9 cellular contexts compared by ENCODE assay signal in the genomic region with DNA sequence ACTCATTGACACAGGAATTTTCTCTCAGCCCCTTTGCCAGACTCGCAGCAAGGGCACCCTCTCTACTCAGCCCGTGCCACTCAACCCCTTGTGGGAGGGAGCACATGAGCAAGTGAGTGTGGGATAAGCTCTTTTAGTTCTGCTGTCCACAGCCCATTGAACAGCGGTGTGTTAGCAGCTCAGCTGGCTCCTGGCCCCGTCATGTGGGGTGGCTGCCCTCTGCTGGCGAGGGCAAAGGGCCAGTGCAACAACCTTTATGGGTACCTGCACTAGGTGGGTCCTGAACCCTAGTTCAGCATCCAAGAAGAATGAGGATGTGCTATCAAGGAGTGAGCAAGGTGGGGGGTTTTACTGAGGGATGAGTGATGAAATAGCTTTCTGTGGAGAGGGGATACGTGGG.
DNase-seq lines count a peak whose midpoint lies in the region; ATAC-seq and TF ChIP-seq lines count a peak whose summit lies in the region.
"Had no signal": no experiment of that assay in that cellular context is flagged by ENCODE, and none has a peak within 500 bp of the region (broad histone marks: within the 10 kb centered on the region; RNA-seq: fewer than 3 reads in every experiment).

No MANE protein-coding gene starts in this region.

- H3K27ac ChIP-seq in MM.1S (ENCODE audit: low read length) (no peak overlapping the region), hepatocyte (no peak overlapping the region)
- H3K27ac ChIP-seq: SK-N-MC had no signal

- H3K4me2 ChIP-seq in MM.1S (ENCODE audit: low read depth, low read length) (no peak overlapping the region), hepatocyte (no peak overlapping the region)

- no peaks in the 10 kb centered on the region for H3K4me1 ChIP-seq in MM.1S (ENCODE audit: low read length)
- H3K4me1 ChIP-seq in hepatocyte (ENCODE audit: insufficient read depth): no peaks in the 10 kb centered on the region

- no peaks in the 10 kb centered on the region for H3K36me3 ChIP-seq in GM06990 (ENCODE audit: control insufficient read depth, insufficient read depth, low read length)
- H3K36me3 ChIP-seq in MM.1S (replicated peaks; ENCODE audit: insufficient read depth, low read length): no peaks in the 10 kb centered on the region
- H3K36me3 ChIP-seq in hepatocyte (replicated peaks; ENCODE audit: insufficient read depth, low read depth): no peaks in the 10 kb centered on the region

- peaks cover 9% of the 10 kb centered on the region for H3K4me1 Mint-ChIP-seq in stimulated activated naive CD8-positive, alpha-beta T cell treated with anti-CD3 and anti-CD28 coated beads, Interleukin-15, amount 100 ng/mL, for 72 hours

- peak; percentile 16 for DNase-seq in GM06990 (ENCODE audit: extremely low read depth, insufficient read length)
- DNase-seq in MM.1S: peak; percentile 43
- peak in 2 of 3 experiments; percentile 0 to 7 for DNase-seq in activated CD8-positive, alpha-beta memory T cell treated with anti-CD3 and anti-CD28 coated beads for 48 hours (ENCODE audit: low read depth in 2 of 3, low spot score in 2 of 3)
- DNase-seq in hepatocyte (ENCODE audit: low spot score): peak; percentile 48
- peak; percentile 13 to 40 for DNase-seq in stimulated activated naive CD8-positive, alpha-beta T cell treated with anti-CD3 and anti-CD28 coated beads, Interleukin-15, amount 100 ng/mL, for 72 hours

- H3K27ac Mint-ChIP-seq in stimulated activated naive CD8-positive, alpha-beta T cell treated with anti-CD3 and anti-CD28 coated beads, Interleukin-15, amount 100 ng/mL, for 72 hours: no peak overlapping the region

- no peak overlapping the region for H2AFZ ChIP-seq in MM.1S (ENCODE audit: low read length)
- no peak overlapping the region for H2AFZ ChIP-seq in hepatocyte

- H3K9ac ChIP-seq in MM.1S (ENCODE audit: low read length): no peak overlapping the region

- peak; percentile 62 for ATAC-seq in stimulated activated naive CD8-positive, alpha-beta T cell treated with anti-CD3 and anti-CD28 coated beads, Interleukin-15, amount 100 ng/mL, for 72 hours
- ATAC-seq in HG02970 (IDR thresholded peaks at IDR 0.05; ENCODE audit: low FRiP score, unreplicated experiment) (no peak), GM18870 (IDR thresholded peaks at IDR 0.05; ENCODE audit: unreplicated experiment) (no peak), GM19452 (IDR thresholded peaks at IDR 0.05; ENCODE audit: unreplicated experiment) (no peak)

- no peaks in the 10 kb centered on the region for H3K9me3 Mint-ChIP-seq in stimulated activated naive CD8-positive, alpha-beta T cell treated with anti-CD3 and anti-CD28 coated beads, Interleukin-15, amount 100 ng/mL, for 72 hours

- H3K27me3 Mint-ChIP-seq in stimulated activated naive CD8-positive, alpha-beta T cell treated with anti-CD3 and anti-CD28 coated beads, Interleukin-15, amount 100 ng/mL, for 72 hours: no peaks in the 10 kb centered on the region

- H3K79me2 ChIP-seq in MM.1S (ENCODE audit: low read length): no peaks in the 10 kb centered on the region
- H3K79me2 ChIP-seq in hepatocyte: no peaks in the 10 kb centered on the region

- H3K4me3 Mint-ChIP-seq in stimulated activated naive CD8-positive, alpha-beta T cell treated with anti-CD3 and anti-CD28 coated beads, Interleukin-15, amount 100 ng/mL, for 72 hours: no peak overlapping the region

- WGBS in hepatocyte (ENCODE audit: low lambda C conversion rate, missing lambda C conversion rate): 32% methylated on average over 6 of the region's 6 CpGs

- H4K20me1 ChIP-seq in MM.1S (ENCODE audit: insufficient read depth, low read length): no peaks in the 10 kb centered on the region
- no peaks in the 10 kb centered on the region for H4K20me1 ChIP-seq in hepatocyte (ENCODE audit: insufficient read depth, poor library complexity, severe bottlenecking)

- no peaks in the 10 kb centered on the region for H3K9me3 ChIP-seq in MM.1S (replicated peaks; ENCODE audit: insufficient read depth, low read length)
- no peaks in the 10 kb centered on the region for H3K9me3 ChIP-seq in hepatocyte (ENCODE audit: low read depth)

- no peaks in the 10 kb centered on the region for H3F3A ChIP-seq in MM.1S (ENCODE audit: insufficient read depth, low read length)

- H3K9me2 ChIP-seq in MM.1S (replicated peaks; ENCODE audit: insufficient read depth, low read length): no peaks in the 10 kb centered on the region
- H3K9me2 ChIP-seq in hepatocyte (replicated peaks; ENCODE audit: insufficient read depth): no peaks in the 10 kb centered on the region

- no peaks in the 10 kb centered on the region for H3K27me3 ChIP-seq in GM06990 (replicated peaks; ENCODE audit: control insufficient read depth, insufficient read depth, low read length)
- H3K27me3 ChIP-seq in MM.1S (replicated peaks; ENCODE audit: insufficient read depth, low read length): no peaks in the 10 kb centered on the region
- no peaks in the 10 kb centered on the region for H3K27me3 ChIP-seq in hepatocyte

- H3K4me3 ChIP-seq in GM06990 (replicated peaks; ENCODE audit: low read depth, low read length) (no peak overlapping the region), MM.1S (ENCODE audit: low read length) (no peak overlapping the region), hepatocyte (no peak overlapping the region)
- H3K4me3 ChIP-seq: SK-N-MC had no signal

- TF ChIP-seq CTCF in GM06990 (IDR thresholded peaks at IDR 0.05; ENCODE audit: insufficient read depth, low read length, poor library complexity, severe bottlenecking): peak; percentile 48
- TF ChIP-seq CTCF in MM.1S (IDR thresholded peaks at IDR 0.05; ENCODE audit: low read length): peak; percentile 52
- TF ChIP-seq CTCF in hepatocyte (IDR thresholded peaks at IDR 0.05; ENCODE audit: poor library complexity): peak; percentile 36
